ENCODE assay signal across 21 cellular contexts in the genomic region with DNA sequence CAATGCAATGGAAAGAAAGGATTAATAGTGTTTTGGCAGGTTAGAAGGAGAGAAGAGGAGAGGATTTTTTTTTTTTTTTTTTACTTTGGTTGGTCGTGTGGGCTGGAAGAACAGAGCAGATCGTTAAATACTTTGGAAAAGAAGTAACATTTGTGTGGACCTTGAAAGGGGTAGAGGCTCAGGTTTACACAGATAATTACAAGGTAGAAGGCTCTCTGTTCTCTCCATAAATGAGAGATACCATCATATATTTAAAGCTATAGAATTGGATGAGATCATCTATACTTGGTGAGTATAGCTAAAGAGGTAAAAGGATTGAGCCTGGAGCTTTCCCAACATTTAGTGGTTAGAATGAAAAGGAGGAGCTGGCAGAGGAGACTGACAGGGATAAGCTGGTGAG. TPM values are rescaled to one million over a fixed set of nuclear protein-coding genes. Genes with fewer than 3 reads are reported as not detected.
DNase-seq lines count a peak whose midpoint lies in the region; ATAC-seq and TF ChIP-seq lines count a peak whose summit lies in the region.
"Had no signal": no experiment of that assay in that cellular context is flagged by ENCODE, and none has a peak within 500 bp of the region (broad histone marks: within the 10 kb centered on the region; RNA-seq: fewer than 3 reads in every experiment).

No MANE protein-coding gene starts in this region.

- BruUV-seq in IMR-90 (replicated peaks; lab: Mats Ljungman, UMichigan) = no TSS peak

- H3K4me1 ChIP-seq in IMR-90 (ENCODE audit: control insufficient read depth, insufficient read depth, low read length) = peaks cover 2% of the 10 kb centered on the region; the same call in 1 of the 2 replicates
- H3K4me1 ChIP-seq: adrenal gland, left ventricle myocardium inferior, neural progenitor cell, sigmoid colon had no signal

- no peak overlapping the region for H3K14ac ChIP-seq in IMR-90 (replicated peaks; ENCODE audit: low read depth, low read length)

- H3K36me3 ChIP-seq in IMR-90 (ENCODE audit: control insufficient read depth, insufficient read depth, low read length) = peaks cover 34% of the 10 kb centered on the region

- peak overlapping the region; percentile 68 for H3K23ac ChIP-seq in IMR-90 (ENCODE audit: low read depth, low read length)

- POLR2A ChIA-PET in IMR-90 (lab: Charles Lee; ENCODE audit: unreplicated experiment) = no interaction called here

- TF ChIP-seq RAD21 in IMR-90 (IDR thresholded peaks at IDR 0.05; ENCODE audit: low read length) = no peak

- no peaks in the 10 kb centered on the region for H3K9me3 ChIP-seq in IMR-90 (ENCODE audit: control insufficient read depth, insufficient read depth, low read length)
- H3K9me3 ChIP-seq: adrenal gland, left ventricle myocardium inferior, sigmoid colon had no signal

- no peak overlapping the region for H4K91ac ChIP-seq in IMR-90 (ENCODE audit: insufficient read depth, low read depth, low read length)

- H2BK20ac ChIP-seq in IMR-90 (ENCODE audit: low read depth, low read length) = no peak overlapping the region

- no peak overlapping the region for H3K4me2 ChIP-seq in IMR-90 (ENCODE audit: low read depth, low read length)
- H3K4me2 ChIP-seq: neural progenitor cell had no signal

- DNase-seq in activated naive CD4-positive, alpha-beta T cell treated with anti-CD3 and anti-CD28 coated beads, Interleukin-2, amount 10 ng/mL, durations not matched to agents 7 days and 5 days = no peak
- DNase-seq in activated naive CD4-positive, alpha-beta T cell treated with anti-CD3 and anti-CD28 coated beads, Interleukin-2, amount 50 U/mL, for 16 hours = no peak
- DNase-seq in IMR-90 (no peak), cardiac septum (ENCODE audit: low spot score) (no peak), GM20000 (ENCODE audit: low spot score) (no peak)
- DNase-seq in central memory CD8-positive, alpha-beta T cell (ENCODE audit: low spot score in 2 of 2) = no peak
- DNase-seq in stimulated activated naive B cell treated with anti-CD40 and anti-IgM and Interleukin-4, amounts not matched to agents 10 μg/mL and 1 μg/mL and 100 μg/mL, for 72 hours = no peak
- DNase-seq: activated CD4-positive, alpha-beta T cell treated with anti-CD3 and anti-CD28 coated beads, Interleukin-2, amount 50 U/mL, for 4 hours; adrenal gland; dermis blood vessel endothelial cell; DMS153; left ventricle myocardium inferior; midbrain; NCI-H510A treated with DMSO at 0.1 percent for 48 hours; sigmoid colon; stimulated activated CD4-positive, alpha-beta T cell treated with anti-CD3 and anti-CD28 coated beads, Interleukin-15, amount 100 ng/mL, for 24 hours had no signal

- no peak overlapping the region for H4K8ac ChIP-seq in IMR-90 (ENCODE audit: low read depth in 2 of 2, low read length in 2 of 2)

- intact Hi-C loops in IMR-90 (cut with micrococcal nuclease) = no loop called here
- intact Hi-C loops in cardiac septum (cut with DNase I) = no loop called here

- H2BK120ac ChIP-seq in IMR-90 (ENCODE audit: low read depth, low read length) = no peak overlapping the region

- ATAC-seq in IMR-90 (ENCODE audit: low read depth) = no peak
- no peak for ATAC-seq in central memory CD8-positive, alpha-beta T cell (replicated peaks; ENCODE audit: extremely low read depth, poor library complexity, severe bottlenecking)
- ATAC-seq in stimulated activated naive B cell treated with anti-CD40 and anti-IgM and Interleukin-4, amounts not matched to agents 10 μg/mL and 1 μg/mL and 100 μg/mL, for 72 hours (replicated peaks) = no peak
- no peak for ATAC-seq in activated CD4-positive, CD25-positive, alpha-beta regulatory T cell treated with anti-CD3 and anti-CD28 coated beads, Interleukin-2, amount 50 U/mL, for 24 hours
- ATAC-seq: HepG2 had no signal

- H3K4me3 ChIP-seq in IMR-90 (ENCODE audit: insufficient read depth, low read depth, low read length) = no peak overlapping the region
- H3K4me3 ChIP-seq: adrenal gland, left ventricle myocardium inferior, neural progenitor cell, sigmoid colon had no signal

- H3K4me3 Mint-ChIP-seq in activated naive CD4-positive, alpha-beta T cell treated with anti-CD3 and anti-CD28 coated beads, Interleukin-2, amount 10 ng/mL, durations not matched to agents 7 days and 5 days = no peak overlapping the region
- no peak overlapping the region for H3K4me3 Mint-ChIP-seq in central memory CD8-positive, alpha-beta T cell
- H3K4me3 Mint-ChIP-seq in stimulated activated naive B cell treated with anti-CD40 and anti-IgM and Interleukin-4, amounts not matched to agents 10 μg/mL and 1 μg/mL and 100 μg/mL, for 72 hours = no peak overlapping the region
- H3K4me3 Mint-ChIP-seq: neural progenitor cell; T-helper 1 cell treated with Interleukin-12 subunit alpha and Interleukin-12 subunit beta and Interleukin-4 antibody, amounts not matched to agents 30 μg/mL and 1 μg/mL, for 36 hours had no signal

- CTCF ChIA-PET in activated naive CD4-positive, alpha-beta T cell treated with anti-CD3 and anti-CD28 coated beads, Interleukin-2, amount 10 ng/mL, durations not matched to agents 7 days and 5 days (lab: Charles Lee) = no interaction called here
- CTCF ChIA-PET in IMR-90 (lab: Yijun Ruan, JAX) = no interaction called here

- peaks cover 13% of the 10 kb centered on the region for H3K4me1 Mint-ChIP-seq in activated naive CD4-positive, alpha-beta T cell treated with anti-CD3 and anti-CD28 coated beads, Interleukin-2, amount 10 ng/mL, durations not matched to agents 7 days and 5 days
- H3K4me1 Mint-ChIP-seq in central memory CD8-positive, alpha-beta T cell = peaks cover 28% of the 10 kb centered on the region
- peaks cover 4 to 9% of the 10 kb centered on the region in 2 donors for H3K4me1 Mint-ChIP-seq in stimulated activated naive B cell treated with anti-CD40 and anti-IgM and Interleukin-4, amounts not matched to agents 10 μg/mL and 1 μg/mL and 100 μg/mL, for 72 hours

- peaks cover 5 to 9% of the 10 kb centered on the region in 2 experiments; a peak in 3 of 4 replicates for H3K79me1 ChIP-seq in IMR-90 (ENCODE audit: low read depth in 1 of 2, low read length in 2 of 2)

- H4K20me1 ChIP-seq in IMR-90 (ENCODE audit: insufficient read depth, low read length) = no peaks in the 10 kb centered on the region

- no CpG with 5 or more reads among the region's 2 CpGs for WGBS in IMR-90 (ENCODE audit: extremely low coverage in 2 of 2, insufficient read length in 1 of 2), 2 experiments

- H3K9me1 ChIP-seq in IMR-90 (ENCODE audit: insufficient read depth, low read length) = no peaks in the 10 kb centered on the region

- no peaks in the 10 kb centered on the region for H3K27me3 Mint-ChIP-seq in activated naive CD4-positive, alpha-beta T cell treated with anti-CD3 and anti-CD28 coated beads, Interleukin-2, amount 10 ng/mL, durations not matched to agents 7 days and 5 days
- no peaks in the 10 kb centered on the region for H3K27me3 Mint-ChIP-seq in central memory CD8-positive, alpha-beta T cell
- no peaks in the 10 kb centered on the region for H3K27me3 Mint-ChIP-seq in stimulated activated naive B cell treated with anti-CD40 and anti-IgM and Interleukin-4, amounts not matched to agents 10 μg/mL and 1 μg/mL and 100 μg/mL, for 72 hours

- no peaks in the 10 kb centered on the region for H3K27me3 ChIP-seq in IMR-90 (ENCODE audit: control insufficient read depth, insufficient read depth, low read length)
- H3K27me3 ChIP-seq: adrenal gland, neural progenitor cell, sigmoid colon had no signal

- H2BK15ac ChIP-seq in IMR-90 (ENCODE audit: low read depth, low read length) = no peak overlapping the region

- no peak overlapping the region for H3K18ac ChIP-seq in IMR-90 (ENCODE audit: low read depth, low read length)

- TF ChIP-seq POLR2A in IMR-90 (IDR thresholded peaks at IDR 0.05; ENCODE audit: low read depth, low read length) = no peak

- H3K4ac ChIP-seq in IMR-90 (ENCODE audit: low read depth, low read length) = no peak overlapping the region

- in situ Hi-C loops in IMR-90 (cut with MboI; ENCODE audit: low sequenced_read_pairs) = no loop called here

- no peak overlapping the region for H2AK9ac ChIP-seq in IMR-90 (replicated peaks; ENCODE audit: low read depth, low read length, poor library complexity)

- TF ChIP-seq CTCF in IMR-90 (conservative IDR thresholded peaks at IDR 0.05; ENCODE audit: low read depth, low read length) = no peak
- TF ChIP-seq CTCF in GM20000 (IDR thresholded peaks at IDR 0.05; ENCODE audit: extremely low read depth, missing control alignments) = no peak

- no peak overlapping the region for H3K56ac ChIP-seq in IMR-90 (ENCODE audit: extremely low read depth, insufficient read depth, low read length)

- no peak overlapping the region for H4K5ac ChIP-seq in IMR-90 (ENCODE audit: low read depth, low read length)

- H3K9me3 Mint-ChIP-seq in activated naive CD4-positive, alpha-beta T cell treated with anti-CD3 and anti-CD28 coated beads, Interleukin-2, amount 10 ng/mL, durations not matched to agents 7 days and 5 days = no peaks in the 10 kb centered on the region
- H3K9me3 Mint-ChIP-seq in central memory CD8-positive, alpha-beta T cell = no peaks in the 10 kb centered on the region
- peaks cover 0 to 1% of the 10 kb centered on the region in 2 donors for H3K9me3 Mint-ChIP-seq in stimulated activated naive B cell treated with anti-CD40 and anti-IgM and Interleukin-4, amounts not matched to agents 10 μg/mL and 1 μg/mL and 100 μg/mL, for 72 hours
- H3K9me3 Mint-ChIP-seq: neural progenitor cell; T-helper 1 cell treated with Interleukin-12 subunit alpha and Interleukin-12 subunit beta and Interleukin-4 antibody, amounts not matched to agents 30 μg/mL and 1 μg/mL, for 36 hours had no signal

- no peak overlapping the region for H2AK5ac ChIP-seq in IMR-90 (ENCODE audit: low read depth, low read length)

- peak overlapping the region; percentile 0 for H3K27ac Mint-ChIP-seq in activated naive CD4-positive, alpha-beta T cell treated with anti-CD3 and anti-CD28 coated beads, Interleukin-2, amount 10 ng/mL, durations not matched to agents 7 days and 5 days
- peak overlapping the region; percentile 66 for H3K27ac Mint-ChIP-seq in central memory CD8-positive, alpha-beta T cell (ENCODE audit: low read depth)
- H3K27ac Mint-ChIP-seq in stimulated activated naive B cell treated with anti-CD40 and anti-IgM and Interleukin-4, amounts not matched to agents 10 μg/mL and 1 μg/mL and 100 μg/mL, for 72 hours = peak overlapping the region; percentile 10
- H3K27ac Mint-ChIP-seq: neural progenitor cell; T-helper 1 cell treated with Interleukin-12 subunit alpha and Interleukin-12 subunit beta and Interleukin-4 antibody, amounts not matched to agents 30 μg/mL and 1 μg/mL, for 36 hours had no signal

- H2BK5ac ChIP-seq in IMR-90 (ENCODE audit: low read depth, low read length, poor library complexity, severe bottlenecking) = no peak overlapping the region

- no peak overlapping the region for H3K27ac ChIP-seq in IMR-90 (ENCODE audit: insufficient read depth, low read length)
- H3K27ac ChIP-seq: adrenal gland, C4-2B, left ventricle myocardium inferior, neural progenitor cell, sigmoid colon had no signal

- dilution Hi-C loops in IMR-90 (cut with HindIII; ENCODE audit: low sequenced_read_pairs, unreplicated experiment) = no loop called here

- no peak overlapping the region for H3K9ac ChIP-seq in IMR-90 (ENCODE audit: low read depth, low read length)
- H3K9ac ChIP-seq: neural progenitor cell had no signal

- no peak overlapping the region for H2AFZ ChIP-seq in IMR-90 (replicated peaks; ENCODE audit: low read length, poor library complexity)
- H2AFZ ChIP-seq: neural progenitor cell had no signal

- H3K36me3 Mint-ChIP-seq in activated naive CD4-positive, alpha-beta T cell treated with anti-CD3 and anti-CD28 coated beads, Interleukin-2, amount 10 ng/mL, durations not matched to agents 7 days and 5 days = peaks cover 61% of the 10 kb centered on the region
- H3K36me3 Mint-ChIP-seq in central memory CD8-positive, alpha-beta T cell (ENCODE audit: insufficient read depth) = peaks cover 76% of the 10 kb centered on the region
- H3K36me3 Mint-ChIP-seq in stimulated activated naive B cell treated with anti-CD40 and anti-IgM and Interleukin-4, amounts not matched to agents 10 μg/mL and 1 μg/mL and 100 μg/mL, for 72 hours = peaks cover 35 to 45% of the 10 kb centered on the region in 2 donors

RNA-seq across cellular contexts. Expression of a gene that starts 49.0 kb away (rescaled TPM):
- 47.3 and 78.6 TPM in 2 replicates for total RNA-seq in IMR-90 (2012; rRNA removed)
- 11.2 and 14.8 TPM in 2 replicates for polyA plus RNA-seq in IMR-90 (2012; rRNA removed)
- polyA plus RNA-seq in IMR-90 (2012; cell fraction: cytosol; rRNA removed) = 1.3 and 1.6 TPM in 2 replicates
- polyA plus RNA-seq in IMR-90 (2012; cell fraction: nucleus; rRNA removed; ENCODE audit: low replicate concordance) = 1.9 and 24.9 TPM in 2 replicates
- total RNA-seq in cardiac septum = 34.8 TPM

Comparison
In these comparisons a context has a peak if more than half of its experiments do, and no peak if none do; other contexts are left out.
1. H3K27ac Mint-ChIP-seq: peak in every context shown above with its lines; median percentile 66 in central memory CD8-positive, alpha-beta T cell; 10 in stimulated activated naive B cell treated with anti-CD40 and anti-IgM and Interleukin-4, amounts not matched to agents 10 μg/mL and 1 μg/mL and 100 μg/mL, for 72 hours; 0 in activated naive CD4-positive, alpha-beta T cell treated with anti-CD3 and anti-CD28 coated beads, Interleukin-2, amount 10 ng/mL, durations not matched to agents 7 days and 5 days.